Comparison of ENCODE assay signal across 9 cellular contexts in genomic region chr4:26022346-26022891, GRCh38.
DNase-seq lines count a peak whose midpoint lies in the region; ATAC-seq lines count a peak whose summit lies in the region.
"Had no signal": no experiment of that assay in that cellular context is flagged by ENCODE, and none has a peak within 500 bp of the region (broad histone marks: within the 10 kb centered on the region; RNA-seq: fewer than 3 reads in every experiment).

No MANE protein-coding gene starts in this region.

- no peak overlapping the region for H3K4me3 Mint-ChIP-seq in CD4-positive, alpha-beta memory T cell

- no peak overlapping the region for H3K4me3 ChIP-seq in muscle layer of duodenum (ENCODE audit: low read depth in 1 of 2, low read length in 2 of 2)
- no peak overlapping the region for H3K4me3 ChIP-seq in CD4-positive, alpha-beta memory T cell (ENCODE audit: low read length in 2 of 2)

- H3K36me3 Mint-ChIP-seq in activated naive CD4-positive, alpha-beta T cell treated with anti-CD3 and anti-CD28 coated beads, Interleukin-2, amount 50 U/mL, for 72 hours: no peaks in the 10 kb centered on the region
- H3K36me3 Mint-ChIP-seq in CD4-positive, alpha-beta memory T cell: no peaks in the 10 kb centered on the region

- no peak overlapping the region for H3K27ac Mint-ChIP-seq in activated naive CD4-positive, alpha-beta T cell treated with anti-CD3 and anti-CD28 coated beads, Interleukin-2, amount 50 U/mL, for 72 hours
- H3K27ac Mint-ChIP-seq in CD4-positive, alpha-beta memory T cell: no peak overlapping the region

- no peak for ATAC-seq in activated naive CD4-positive, alpha-beta T cell treated with anti-CD3 and anti-CD28 coated beads, Interleukin-2, amount 50 U/mL, for 72 hours
- no peak for ATAC-seq in GM19455 (IDR thresholded peaks at IDR 0.05; ENCODE audit: unreplicated experiment)

- in situ Hi-C loops in Caki2 (cut with HindIII; ENCODE audit: low pct_unique_long_range_greater_than_20kb, low sequenced_read_pairs): no loop called here

- peaks cover 5 to 17% of the 10 kb centered on the region in 2 donors for H3K4me1 ChIP-seq in muscle layer of duodenum (ENCODE audit: control insufficient read depth in 1 of 2, insufficient read depth in 2 of 2, low read length in 2 of 2)
- H3K4me1 ChIP-seq in CD4-positive, alpha-beta memory T cell (ENCODE audit: insufficient read depth, low read length): no peaks in the 10 kb centered on the region
- H3K4me1 ChIP-seq: parathyroid adenoma had no signal

- DNase-seq in Caki2 (ENCODE audit: low read depth): peak; percentile 74
- peak; percentile 17 to 79 for DNase-seq in NCI-H2081 (lab: John Stamatoyannopoulos, UW)
- DNase-seq in dedifferentiated amniotic fluid mesenchymal stem cell (ENCODE audit: extremely low spot score): peak; percentile 81
- DNase-seq in activated naive CD4-positive, alpha-beta T cell treated with anti-CD3 and anti-CD28 coated beads, Interleukin-2, amount 50 U/mL, for 72 hours (ENCODE audit: low spot score in 2 of 2): no peak
- no peak for DNase-seq in activated T-cell treated with anti-CD3 and anti-CD28 coated beads, Interleukin-2, amount 50 U/mL, for 1 hour
- DNase-seq in CD4-positive, alpha-beta memory T cell: no peak

- CTCF ChIA-PET in CD4-positive, alpha-beta memory T cell (lab: Charles Lee; ENCODE audit: partially characterized antibody): interaction anchor here (0.8 kb wide), 1 partner anchor 34 kb away, joined by 3 read pairs; no protein-coding TSS in a partner anchor

- POLR2A ChIA-PET in CD4-positive, alpha-beta memory T cell (lab: Charles Lee; ENCODE audit: partially characterized antibody): no interaction called here

- no peaks in the 10 kb centered on the region for H3K36me3 ChIP-seq in muscle layer of duodenum (ENCODE audit: control insufficient read depth in 1 of 2, insufficient read depth in 2 of 2, low read length in 2 of 2)
- H3K36me3 ChIP-seq in CD4-positive, alpha-beta memory T cell (ENCODE audit: insufficient read depth, low read length): no peaks in the 10 kb centered on the region

- H3K9me3 Mint-ChIP-seq in activated naive CD4-positive, alpha-beta T cell treated with anti-CD3 and anti-CD28 coated beads, Interleukin-2, amount 50 U/mL, for 72 hours: no peaks in the 10 kb centered on the region
- no peaks in the 10 kb centered on the region for H3K9me3 Mint-ChIP-seq in CD4-positive, alpha-beta memory T cell

- no peaks in the 10 kb centered on the region for H3K9me3 ChIP-seq in muscle layer of duodenum (ENCODE audit: control insufficient read depth in 1 of 2, low read length in 2 of 2)
- no peaks in the 10 kb centered on the region for H3K9me3 ChIP-seq in CD4-positive, alpha-beta memory T cell (ENCODE audit: control insufficient read depth in 1 of 2, low read length in 2 of 2)

- peaks cover 3 to 9% of the 10 kb centered on the region in 2 donors for H3K27me3 Mint-ChIP-seq in CD4-positive, alpha-beta memory T cell

- H3K4me1 Mint-ChIP-seq in CD4-positive, alpha-beta memory T cell: peaks cover 0 to 8% (median 1%) of the 10 kb centered on the region in 4 donors

- intact Hi-C loops in CD4-positive, alpha-beta memory T cell (cut with micrococcal nuclease): no loop called here

- no peaks in the 10 kb centered on the region for H3K27me3 ChIP-seq in muscle layer of duodenum (ENCODE audit: low read depth, low read length)
- no peaks in the 10 kb centered on the region for H3K27me3 ChIP-seq in CD4-positive, alpha-beta memory T cell (ENCODE audit: insufficient read depth, low read length)

- peak overlapping the region; percentile 25 for H3K27ac ChIP-seq in muscle layer of duodenum (ENCODE audit: low read length)
- no peak overlapping the region for H3K27ac ChIP-seq in CD4-positive, alpha-beta memory T cell (ENCODE audit: low read depth, low read length)
- H3K27ac ChIP-seq: parathyroid adenoma had no signal

Comparison
In these comparisons a context has a peak if more than half of its experiments do, and no peak if none do; other contexts are left out.
1. DNase-seq: peak in Caki2 (single experiment), NCI-H2081 (2 of 2) and dedifferentiated amniotic fluid mesenchymal stem cell (single experiment); none in activated naive CD4-positive, alpha-beta T cell treated with anti-CD3 and anti-CD28 coated beads, Interleukin-2, amount 50 U/mL, for 72 hours (0 of 2), activated T-cell treated with anti-CD3 and anti-CD28 coated beads, Interleukin-2, amount 50 U/mL, for 1 hour (single experiment) and CD4-positive, alpha-beta memory T cell (0 of 5).